In genomic region chr1:19816737-19817086, GRCh38 we compare ENCODE assay signal across 9 cellular contexts. TPM values are rescaled to one million over a fixed set of nuclear protein-coding genes. Genes with fewer than 3 reads are reported as not detected.
"Had no signal": no experiment of that assay in that cellular context is flagged by ENCODE, and none has a peak within 500 bp of the region (broad histone marks: within the 10 kb centered on the region; RNA-seq: fewer than 3 reads in every experiment).

No MANE protein-coding gene starts in this region.

RNA-seq across cellular contexts. Expression of gene RNF186, which starts 1.6 kb away (rescaled TPM):
- total RNA-seq: activated B cell treated with CpG ODN at 0.5 μM for 24 hours; activated CD4-positive, alpha-beta T cell treated with anti-CD3 and anti-CD28 coated beads, Interleukin-2, amount 10 ng/mL, durations not matched to agents 24 days and 14 days; activated CD8-positive, alpha-beta memory T cell treated with anti-CD3 and anti-CD28 coated beads, Interleukin-2, amount 10 ng/mL, durations not matched to agents 7 days and 5 days; activated T-helper 1 cell treated with anti-CD3 and anti-CD28 coated beads, Interleukin-12 subunit alpha, Interleukin-12 subunit beta, Interleukin-2, Interleukin-4 antibody, amounts not matched to agents 30 ng/mL and 10 ng/mL and 1 ng/mL, durations not matched to agents 14 hours and 24 hours and 36 hours; aorta; K562; Right ventricle myocardium superior; SJSA1; T-helper 1 cell treated with Interleukin-12 subunit alpha and Interleukin-12 subunit beta and Interleukin-4 antibody, amounts not matched to agents 30 ng/mL and 1 ng/mL, for 36 hours had no signal
- polyA plus RNA-seq: K562 had no signal
